ENCODE assay signal across 15 cellular contexts in genomic region chr5:72908666-72909065, GRCh38. TPM values are rescaled to one million over a fixed set of nuclear protein-coding genes. Genes with fewer than 3 reads are reported as not detected.
A peak's percentile ranks its signal among the peaks of the same experiment; 100 is the strongest.
DNase-seq lines count a peak whose midpoint lies in the region; ATAC-seq and TF ChIP-seq lines count a peak whose summit lies in the region.
"Had no signal": no experiment of that assay in that cellular context is flagged by ENCODE, and none has a peak within 500 bp of the region (broad histone marks: within the 10 kb centered on the region; RNA-seq: fewer than 3 reads in every experiment).

No MANE protein-coding gene starts in this region.

- H3K36me3 ChIP-seq in fibroblast of lung (ENCODE audit: control insufficient read depth, insufficient read depth, low read length): peaks cover 6% of the 10 kb centered on the region

- no peaks in the 10 kb centered on the region for H3K9me3 ChIP-seq in fibroblast of lung (ENCODE audit: control insufficient read depth, insufficient read depth, low read depth, low read length)
- H3K9me3 ChIP-seq: BLaER1 treated with 17β-estradiol and CSF1 and Interleukin-3, amounts not matched to agents 10 nM and 100 nM had no signal

- DNase-seq in AG10803 (ENCODE audit: low read depth): peak; percentile 57
- DNase-seq in NCI-H69 (lab: John Stamatoyannopoulos, UW): peak; percentile 88
- peak; percentile 10 to 43 for DNase-seq in fibroblast of lung (ENCODE audit: low read depth in 2 of 2)
- no peak for DNase-seq in sciatic nerve (ENCODE audit: low spot score)
- no peak for DNase-seq in HFFc6
- DNase-seq in SKM-1 treated with dmso at 0.1 percent for 144 hours (lab: John Stamatoyannopoulos, UW; ENCODE audit: unreplicated experiment): no peak
- no peak for DNase-seq in NCI-H446 treated with DMSO at 0.1 percent for 48 hours (lab: John Stamatoyannopoulos, UW)
- DNase-seq: DMS153, EL, NCI-H146, NCI-H345, NCI-H748 treated with DMSO at 0.1 percent for 48 hours, SHP77 had no signal

- ATAC-seq in sciatic nerve: peak; percentile 73
- ATAC-seq: SK-N-SH treated with all-trans-retinoic acid at 6 μM for 48 hours had no signal

- no peaks in the 10 kb centered on the region for H3K79me2 ChIP-seq in fibroblast of lung (ENCODE audit: control insufficient read depth, insufficient read depth, low read length)

- no peaks in the 10 kb centered on the region for H3K27me3 ChIP-seq in fibroblast of lung (ENCODE audit: control insufficient read depth, insufficient read depth, low read length)
- H3K27me3 ChIP-seq: BLaER1 treated with 17β-estradiol and CSF1 and Interleukin-3, amounts not matched to agents 10 nM and 100 nM had no signal

- no peak overlapping the region for H3K27ac ChIP-seq in fibroblast of lung (ENCODE audit: insufficient read depth, low read length)
- H3K27ac ChIP-seq: BLaER1 treated with 17β-estradiol and CSF1 and Interleukin-3, amounts not matched to agents 10 nM and 100 nM had no signal

- no peak overlapping the region for H3K4me2 ChIP-seq in fibroblast of lung (ENCODE audit: extremely low read depth, insufficient read depth, low read length)
- H3K4me2 ChIP-seq: BLaER1 treated with 17β-estradiol and CSF1 and Interleukin-3, amounts not matched to agents 10 nM and 100 nM had no signal

- H3K27ac Mint-ChIP-seq in HFFc6: no peak overlapping the region

- no peak overlapping the region for H2AFZ ChIP-seq in fibroblast of lung (ENCODE audit: low read length)

- H3K27me3 Mint-ChIP-seq in HFFc6 (ENCODE audit: insufficient read depth): no peaks in the 10 kb centered on the region

- H3K4me1 ChIP-seq in fibroblast of lung (ENCODE audit: control insufficient read depth, extremely low read depth, insufficient read depth, low read length): no peaks in the 10 kb centered on the region
- H3K4me1 ChIP-seq: BLaER1 treated with 17β-estradiol and CSF1 and Interleukin-3, amounts not matched to agents 10 nM and 100 nM had no signal

- H3K9ac ChIP-seq in fibroblast of lung (ENCODE audit: insufficient read depth, low read length): no peak overlapping the region
- H3K9ac ChIP-seq: BLaER1 treated with 17β-estradiol and CSF1 and Interleukin-3, amounts not matched to agents 10 nM and 100 nM had no signal

- H3K4me3 ChIP-seq in AG10803 (ENCODE audit: low read length) (no peak overlapping the region), fibroblast of lung (replicated peaks in 1 of 4; ENCODE audit: control extremely low read depth in 1 of 4, insufficient read depth in 1 of 4, low read depth in 3 of 4, low read length in 4 of 4) (no peak overlapping the region)
- H3K4me3 ChIP-seq: BLaER1 treated with 17β-estradiol and CSF1 and Interleukin-3, amounts not matched to agents 10 nM and 100 nM had no signal

- peaks cover 56% of the 10 kb centered on the region for H3K36me3 Mint-ChIP-seq in HFFc6 (ENCODE audit: low read depth)

- H3K4me3 Mint-ChIP-seq in HFFc6: no peak overlapping the region

- no peaks in the 10 kb centered on the region for H4K20me1 ChIP-seq in fibroblast of lung (ENCODE audit: control insufficient read depth, extremely low read depth, insufficient read depth, low read length)

- TF ChIP-seq CTCF in AG10803 (conservative IDR thresholded peaks at IDR 0.05; ENCODE audit: low read length) (no peak), fibroblast of lung (conservative IDR thresholded peaks at IDR 0.05 in 1 of 2, IDR thresholded peaks at IDR 0.05 in 1 of 2; ENCODE audit: low read depth in 1 of 2, low read length in 2 of 2) (no peak), HFFc6 (IDR thresholded peaks at IDR 0.05) (no peak)

- H3K4me1 Mint-ChIP-seq in HFFc6 (ENCODE audit: low read depth): peaks cover 11% of the 10 kb centered on the region

- H3K9me3 Mint-ChIP-seq in HFFc6: no peaks in the 10 kb centered on the region

- intact Hi-C loops in sciatic nerve (cut with DNase I): no loop called here

RNA-seq across cellular contexts. Expression of gene FCHO2, which starts 47.2 kb away (rescaled TPM):
- total RNA-seq in fibroblast of lung (19.2 and 19.5 TPM in 2 replicates), sciatic nerve (50.7 TPM)
- polyA plus RNA-seq in fibroblast of lung: 10.2 and 11.3 TPM in 2 replicates
- polyA plus RNA-seq in fibroblast of lung (2012): 7.9 and 8.6 TPM in 2 replicates
- 15.0 and 21.3 TPM in 2 replicates for polyA minus RNA-seq in fibroblast of lung (ENCODE audit: low replicate concordance)
- 10 to 100 TPM; 16.6 to 24.8 (median 19.2) TPM for total RNA-seq in HFFc6 (2021; fragmentation: NEBNext Ultra II Directional; extraction: Animal tissue kit (Norgen Biotek cat#: 25700))

Comparison
In these comparisons a context has a peak if more than half of its experiments do, and no peak if none do; other contexts are left out.
1. DNase-seq: peak in AG10803 (single experiment), NCI-H69 (single experiment) and fibroblast of lung (2 of 2); none in sciatic nerve (single experiment), HFFc6 (single experiment), SKM-1 treated with dmso at 0.1 percent for 144 hours (single experiment) and NCI-H446 treated with DMSO at 0.1 percent for 48 hours (single experiment).